23 cellular contexts compared by ENCODE assay signal in the genomic region with DNA sequence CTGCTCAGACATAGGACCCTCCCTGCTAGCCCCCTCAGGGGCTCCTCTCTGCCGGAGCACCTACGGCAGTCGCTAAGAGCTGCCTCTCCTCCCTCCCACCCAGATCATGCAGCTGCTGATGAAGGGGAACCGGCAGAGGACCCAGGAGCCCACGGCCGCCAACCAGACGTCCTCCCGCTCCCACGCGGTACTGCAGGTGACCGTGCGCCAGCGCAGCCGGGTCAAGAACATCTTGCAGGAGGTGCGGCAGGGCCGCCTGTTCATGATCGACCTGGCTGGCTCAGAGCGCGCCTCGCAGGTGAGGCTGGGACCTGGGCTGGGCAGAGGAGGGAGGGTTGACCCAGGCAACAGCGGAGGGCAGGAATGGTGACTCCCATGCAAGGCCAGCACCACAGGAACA. TPM values are rescaled to one million over a fixed set of nuclear protein-coding genes. Genes with fewer than 3 reads are reported as not detected.
A peak's percentile ranks its signal among the peaks of the same experiment; 100 is the strongest.
DNase-seq lines count a peak whose midpoint lies in the region; ATAC-seq and TF ChIP-seq lines count a peak whose summit lies in the region.
"Had no signal": no experiment of that assay in that cellular context is flagged by ENCODE, and none has a peak within 500 bp of the region (broad histone marks: within the 10 kb centered on the region; RNA-seq: fewer than 3 reads in every experiment).

No MANE protein-coding gene starts in this region.

- no peaks in the 10 kb centered on the region for H3K4me1 ChIP-seq in Caco-2
- no peaks in the 10 kb centered on the region for H3K4me1 ChIP-seq in HEK293 (ENCODE audit: control insufficient read depth, insufficient read depth, low read length)
- H3K4me1 ChIP-seq: A549, BE2C had no signal

- no peak overlapping the region for H3K4me3 Mint-ChIP-seq in Caco-2 (ENCODE audit: unreplicated experiment)
- H3K4me3 Mint-ChIP-seq in glutamatergic neuron (ENCODE audit: unreplicated experiment), result no peak overlapping the region
- H3K4me3 Mint-ChIP-seq in stimulated activated effector memory CD8-positive, alpha-beta T cell treated with anti-CD3 and anti-CD28 coated beads, Interleukin-12 subunit alpha, Interleukin-12 subunit beta, amount 100 ng/mL, for 72 hours, result no peak overlapping the region
- H3K4me3 Mint-ChIP-seq in activated T-cell treated with anti-CD3 and anti-CD28 coated beads, Interleukin-2, amount 50 U/mL, for 72 hours, result no peak overlapping the region
- H3K4me3 Mint-ChIP-seq: CD4-positive, CD25-positive, alpha-beta regulatory T cell; CD8-positive, alpha-beta T cell; H9; HFFc6 had no signal

- H3K27me3 Mint-ChIP-seq in Caco-2 (ENCODE audit: insufficient read depth, unreplicated experiment) (peaks cover 18% of the 10 kb centered on the region), glutamatergic neuron (ENCODE audit: unreplicated experiment) (peaks cover 9% of the 10 kb centered on the region)
- H3K27me3 Mint-ChIP-seq in activated T-cell treated with anti-CD3 and anti-CD28 coated beads, Interleukin-2, amount 50 U/mL, for 72 hours (ENCODE audit: low read depth), result peaks cover 14% of the 10 kb centered on the region

- H3K27ac Mint-ChIP-seq in Caco-2 (ENCODE audit: unreplicated experiment) (peak overlapping the region; percentile 39), glutamatergic neuron (ENCODE audit: unreplicated experiment) (no peak overlapping the region)
- peak overlapping the region; percentile 54 for H3K27ac Mint-ChIP-seq in stimulated activated effector memory CD8-positive, alpha-beta T cell treated with anti-CD3 and anti-CD28 coated beads, Interleukin-12 subunit alpha, Interleukin-12 subunit beta, amount 100 ng/mL, for 72 hours
- no peak overlapping the region for H3K27ac Mint-ChIP-seq in activated T-cell treated with anti-CD3 and anti-CD28 coated beads, Interleukin-2, amount 50 U/mL, for 72 hours
- H3K27ac Mint-ChIP-seq: CD4-positive, CD25-positive, alpha-beta regulatory T cell; CD8-positive, alpha-beta T cell; H9; HFFc6 had no signal

- H3K27ac ChIP-seq in HEK293 (ENCODE audit: extremely low read depth, low read depth, low read length), result no peak overlapping the region
- H3K27ac ChIP-seq: A549; BLaER1 treated with 17β-estradiol and CSF1 and Interleukin-3, amounts not matched to agents 10 nM and 100 nM had no signal

- CTCF ChIA-PET in Caco-2 (lab: Charles Lee), result interaction anchor here (1.9 kb wide), 1 partner anchor 35 kb away, joined by 4 read pairs; no protein-coding TSS in a partner anchor
- CTCF ChIA-PET in HEK293 (lab: Yijun Ruan, JAX), result no interaction called here

- ATAC-seq in stimulated activated effector memory CD8-positive, alpha-beta T cell treated with anti-CD3 and anti-CD28 coated beads, Interleukin-12 subunit alpha, Interleukin-12 subunit beta, amount 100 ng/mL, for 72 hours, result no peak
- no peak for ATAC-seq in activated T-cell treated with anti-CD3 and anti-CD28 coated beads, Interleukin-2, amount 50 U/mL, for 72 hours (replicated peaks in 1 of 2)
- ATAC-seq: A549; CD8-positive, alpha-beta T cell had no signal

- DNase-seq in Caco-2 (no peak), glutamatergic neuron (peak; percentile 14), C1 segment of cervical spinal cord (lab: John Stamatoyannopoulos, UW) (no peak), NCI-H345 treated with DMSO at 0.1 percent for 48 hours (lab: John Stamatoyannopoulos, UW; ENCODE audit: unreplicated experiment) (no peak)
- DNase-seq in stimulated activated effector memory CD8-positive, alpha-beta T cell treated with anti-CD3 and anti-CD28 coated beads, Interleukin-12 subunit alpha, Interleukin-12 subunit beta, amount 100 ng/mL, for 72 hours (ENCODE audit: low spot score in 2 of 2), result no peak
- no peak for DNase-seq in activated T-cell treated with anti-CD3 and anti-CD28 coated beads, Interleukin-2, amount 50 U/mL, for 72 hours
- DNase-seq: 8988T; ACHN; AML-193; BE2C; CD4-positive, CD25-positive, alpha-beta regulatory T cell; CD8-positive, alpha-beta T cell; DMS 273 treated with DMSO at 0.1 percent for 48 hours; DMS79; EL; GDM1; GOT3; H9; HFFc6 had no signal

- H3K27me3 ChIP-seq in Caco-2 (replicated peaks; ENCODE audit: control insufficient read depth, insufficient read depth, low read length), result no peaks in the 10 kb centered on the region

- H3K9me3 Mint-ChIP-seq in Caco-2 (ENCODE audit: unreplicated experiment), result no peaks in the 10 kb centered on the region
- peaks cover 5% of the 10 kb centered on the region for H3K9me3 Mint-ChIP-seq in glutamatergic neuron (ENCODE audit: unreplicated experiment)
- H3K9me3 Mint-ChIP-seq in stimulated activated effector memory CD8-positive, alpha-beta T cell treated with anti-CD3 and anti-CD28 coated beads, Interleukin-12 subunit alpha, Interleukin-12 subunit beta, amount 100 ng/mL, for 72 hours, result no peaks in the 10 kb centered on the region
- no peaks in the 10 kb centered on the region for H3K9me3 Mint-ChIP-seq in activated T-cell treated with anti-CD3 and anti-CD28 coated beads, Interleukin-2, amount 50 U/mL, for 72 hours
- H3K9me3 Mint-ChIP-seq: CD8-positive, alpha-beta T cell; H9 had no signal

- TF ChIP-seq CTCF in Caco-2 (IDR thresholded peaks at IDR 0.05; ENCODE audit: insufficient read depth in 1 of 2, low read depth in 1 of 2, low read length in 1 of 2, severe bottlenecking in 1 of 2, unreplicated experiment in 1 of 2) (no peak), HEK293 (tag by site-specific recombination; IDR thresholded peaks at IDR 0.05) (no peak), glutamatergic neuron (IDR thresholded peaks at IDR 0.05; ENCODE audit: partially characterized antibody, unreplicated experiment) (no peak)

- intact Hi-C loops in Caco-2 (cut with micrococcal nuclease; ENCODE audit: unreplicated experiment), result no loop called here

- no peak overlapping the region for H3K4me3 ChIP-seq in Caco-2 (ENCODE audit: low read depth, low read length)
- no peak overlapping the region for H3K4me3 ChIP-seq in HEK293 (ENCODE audit: low read depth, low read length)
- H3K4me3 ChIP-seq: A549; BLaER1 treated with 17β-estradiol and CSF1 and Interleukin-3, amounts not matched to agents 10 nM and 100 nM; GM12878 had no signal

- H3K4me1 Mint-ChIP-seq in Caco-2 (ENCODE audit: low read depth, unreplicated experiment), result peaks cover 6% of the 10 kb centered on the region
- H3K4me1 Mint-ChIP-seq in glutamatergic neuron (ENCODE audit: low read depth, unreplicated experiment), result peaks cover 14% of the 10 kb centered on the region
- no peaks in the 10 kb centered on the region for H3K4me1 Mint-ChIP-seq in stimulated activated effector memory CD8-positive, alpha-beta T cell treated with anti-CD3 and anti-CD28 coated beads, Interleukin-12 subunit alpha, Interleukin-12 subunit beta, amount 100 ng/mL, for 72 hours
- no peaks in the 10 kb centered on the region for H3K4me1 Mint-ChIP-seq in activated T-cell treated with anti-CD3 and anti-CD28 coated beads, Interleukin-2, amount 50 U/mL, for 72 hours (ENCODE audit: low read depth)
- H3K4me1 Mint-ChIP-seq: CD4-positive, CD25-positive, alpha-beta regulatory T cell had no signal

- H3K36me3 Mint-ChIP-seq in Caco-2 (ENCODE audit: insufficient read depth, unreplicated experiment) (no peaks in the 10 kb centered on the region), glutamatergic neuron (ENCODE audit: unreplicated experiment) (peaks cover 5% of the 10 kb centered on the region)
- H3K36me3 Mint-ChIP-seq in stimulated activated effector memory CD8-positive, alpha-beta T cell treated with anti-CD3 and anti-CD28 coated beads, Interleukin-12 subunit alpha, Interleukin-12 subunit beta, amount 100 ng/mL, for 72 hours, result no peaks in the 10 kb centered on the region
- no peaks in the 10 kb centered on the region for H3K36me3 Mint-ChIP-seq in activated T-cell treated with anti-CD3 and anti-CD28 coated beads, Interleukin-2, amount 50 U/mL, for 72 hours (ENCODE audit: insufficient read depth in 2 of 2)
- H3K36me3 Mint-ChIP-seq: CD4-positive, CD25-positive, alpha-beta regulatory T cell; CD8-positive, alpha-beta T cell had no signal

- no TSS peak for BruUV-seq in Caco-2 (replicated peaks; lab: Mats Ljungman, UMichigan)

- H3K9me3 ChIP-seq in Caco-2 (no peaks in the 10 kb centered on the region), HEK293 (ENCODE audit: control insufficient read depth, insufficient read depth, low read depth, low read length) (no peaks in the 10 kb centered on the region)
- H3K9me3 ChIP-seq: A549; BE2C; BLaER1 treated with 17β-estradiol and CSF1 and Interleukin-3, amounts not matched to agents 10 nM and 100 nM had no signal

- POLR2A ChIA-PET in Caco-2 (lab: Charles Lee) (no interaction called here), HEK293 (lab: Yijun Ruan, JAX) (no interaction called here)

- no peaks in the 10 kb centered on the region for H3K36me3 ChIP-seq in Caco-2 (ENCODE audit: control insufficient read depth, insufficient read depth, low read length)
- no peaks in the 10 kb centered on the region for H3K36me3 ChIP-seq in HEK293 (ENCODE audit: control insufficient read depth in 2 of 2, insufficient read depth in 1 of 2, low read length in 2 of 2)
- H3K36me3 ChIP-seq: BE2C; BLaER1 treated with 17β-estradiol and CSF1 and Interleukin-3, amounts not matched to agents 10 nM and 100 nM had no signal

TF ChIP-seq in HEK293, 187 proteins besides CTCF, POLR2A, EP300 and RAD21:
- TF ChIP-seq ZNF341 (tag by site-specific recombination; IDR thresholded peaks at IDR 0.05; ENCODE audit: low read depth) (0 out of 2 replicates have a peak, but pooled peaks have one; percentile 50), ZNF48 (tag by site-specific recombination; IDR thresholded peaks at IDR 0.05) (no peak)

RNA-seq across cellular contexts. Expression of a gene that starts 17.0 kb away (rescaled TPM):
- not detected in 2 replicates for total RNA-seq in Caco-2 (2022)
- 310 TPM for total RNA-seq in glutamatergic neuron (ENCODE audit: unreplicated experiment)
- not detected for total RNA-seq in activated T-cell treated with anti-CD3 and anti-CD28 coated beads, Interleukin-2, amount 50 U/mL, for 72 hours
- total RNA-seq: CD4-positive, CD25-positive, alpha-beta regulatory T cell; CD8-positive, alpha-beta T cell; GM12878; HFFc6 had no signal

RNA-seq across cellular contexts. Expression of a gene that starts 18.6 kb away (rescaled TPM):
- total RNA-seq in Caco-2 (2022), result not detected in 2 replicates
- total RNA-seq in glutamatergic neuron (ENCODE audit: unreplicated experiment), result 80.8 TPM
- under 1 TPM in 1 of 2 donors, not detected in 1; 0.25 TPM for total RNA-seq in activated T-cell treated with anti-CD3 and anti-CD28 coated beads, Interleukin-2, amount 50 U/mL, for 72 hours
- total RNA-seq: HFFc6 had no signal

RNA-seq across cellular contexts. Expression of a gene that starts 22.6 kb away (rescaled TPM):
- total RNA-seq in Caco-2 (2022), result not detected in 2 replicates
- 20.7 TPM for total RNA-seq in glutamatergic neuron (ENCODE audit: unreplicated experiment)
- total RNA-seq in activated T-cell treated with anti-CD3 and anti-CD28 coated beads, Interleukin-2, amount 50 U/mL, for 72 hours, result not detected
- total RNA-seq: CD4-positive, CD25-positive, alpha-beta regulatory T cell; CD8-positive, alpha-beta T cell; GM12878; HFFc6 had no signal

Comparison
In these comparisons a context has a peak if more than half of its experiments do, and no peak if none do; other contexts are left out.
1. H3K27ac Mint-ChIP-seq: peak in Caco-2 (single experiment) and stimulated activated effector memory CD8-positive, alpha-beta T cell treated with anti-CD3 and anti-CD28 coated beads, Interleukin-12 subunit alpha, Interleukin-12 subunit beta, amount 100 ng/mL, for 72 hours (single experiment); none in glutamatergic neuron (single experiment) and activated T-cell treated with anti-CD3 and anti-CD28 coated beads, Interleukin-2, amount 50 U/mL, for 72 hours (single experiment).
2. RNA of a gene that starts 17.0 kb away (total RNA-seq): 310 TPM in glutamatergic neuron (single experiment); not detected in Caco-2 and not detected in activated T-cell treated with anti-CD3 and anti-CD28 coated beads, Interleukin-2, amount 50 U/mL, for 72 hours; every median in the first group is over 100 times any median in the second.
3. RNA of a gene that starts 18.6 kb away (total RNA-seq): 80.8 TPM in glutamatergic neuron (single experiment); 0.25 TPM in activated T-cell treated with anti-CD3 and anti-CD28 coated beads, Interleukin-2, amount 50 U/mL, for 72 hours and not detected in Caco-2; every median in the first group is over 10 times any median in the second.
4. RNA of a gene that starts 22.6 kb away (total RNA-seq): 20.7 TPM in glutamatergic neuron (single experiment); not detected in Caco-2 and not detected in activated T-cell treated with anti-CD3 and anti-CD28 coated beads, Interleukin-2, amount 50 U/mL, for 72 hours; every median in the first group is over 10 times any median in the second.